In genomic region chr10:132186488-132187413, GRCh38 we compare ENCODE assay signal across 8 cellular contexts. TPM values are rescaled to one million over a fixed set of nuclear protein-coding genes. Genes with fewer than 3 reads are reported as not detected.
DNase-seq lines count a peak whose midpoint lies in the region; ATAC-seq, FAIRE-seq and TF ChIP-seq lines count a peak whose summit lies in the region.

TSS of gene DPYSL4 (plus strand) at chr10:132186948. CDS start at chr10:132187064, 116 bp downstream.

- H3K4me3 ChIP-seq in pancreas: peak within 1 kb of the TSS in 3 of 4 donors; percentile 10 to 37 (median 20)

- no peak for FAIRE-seq in pancreas (lab: Jason Lieb, UNC)

- no peaks in the 10 kb centered on the region for H3K36me3 ChIP-seq in pancreas

- no peaks in the 10 kb centered on the region for H3K9me3 ChIP-seq in pancreas

- no peak for DNase-seq in A172 (ENCODE audit: low spot score)
- no peak for DNase-seq in H4 (ENCODE audit: low spot score)
- DNase-seq in germinal center (ENCODE audit: low spot score): peak; percentile 69
- DNase-seq in pancreas: peak in 3 of 6 donors; percentile 31 to 65 (median 34)
- DNase-seq in SKM-1 (lab: John Stamatoyannopoulos, UW; ENCODE audit: unreplicated experiment): no peak
- no peak for DNase-seq in NCI-H446 treated with DMSO at 0.1 percent for 48 hours (lab: John Stamatoyannopoulos, UW)

- H3K27me3 ChIP-seq in pancreas: peaks cover 0 to 12% (median 0%) of the 10 kb centered on the region in 4 donors

- intact Hi-C loops in pancreas (cut with DNase I): no loop called here

- WGBS in pancreas, 2 donors: 2 to 3% methylated on average over 47 to 105 of the region's 106 CpGs

- CTCF ChIA-PET in activated CD8-positive, alpha-beta memory T cell treated with anti-CD3 and anti-CD28 coated beads for 36 hours (lab: Charles Lee): no interaction called here

- peaks cover 0 to 3% (median 0%) of the 10 kb centered on the region in 3 donors for H3K4me1 ChIP-seq in pancreas

- H3K27ac ChIP-seq in pancreas: no peak within 1 kb of the TSS

- POLR2A ChIA-PET in activated CD8-positive, alpha-beta memory T cell treated with anti-CD3 and anti-CD28 coated beads for 36 hours (lab: Charles Lee): no interaction called here

- ATAC-seq in pancreas (peak; percentile 33 to 76 (median 50)), HG03342 (IDR thresholded peaks at IDR 0.05; ENCODE audit: unreplicated experiment) (no peak)

- no peak for TF ChIP-seq CTCF in pancreas (IDR thresholded peaks at IDR 0.05)

RNA-seq across cellular contexts. Expression of gene DPYSL4, which starts in this region (rescaled TPM):
- 16.2 and 18.4 TPM in 2 replicates for total RNA-seq in A172 (2014; rRNA removed; shearing (Covaris generic))
- 18.0 and 19.6 TPM in 2 replicates for total RNA-seq in H4 (2014; rRNA removed; shearing (Covaris generic))
- 10 to 100 TPM; 10.1 to 10.2 TPM for total RNA-seq in activated CD8-positive, alpha-beta memory T cell treated with anti-CD3 and anti-CD28 coated beads for 36 hours
- total RNA-seq in pancreas: 1 to 10 TPM in 3 of 6 donors, under 1 TPM in 3; 0.46 to 2.7 (median 0.85) TPM
- polyA plus RNA-seq in pancreas: 1 to 10 TPM; 1.4 to 2.8 TPM
